ENCODE assay signal across 28 cellular contexts in genomic region chr5:125117556-125117955, GRCh38.
DNase-seq lines count a peak whose midpoint lies in the region; ATAC-seq, FAIRE-seq and TF ChIP-seq lines count a peak whose summit lies in the region.
"Had no signal": no experiment of that assay in that cellular context is flagged by ENCODE, and none has a peak within 500 bp of the region (broad histone marks: within the 10 kb centered on the region; RNA-seq: fewer than 3 reads in every experiment).

No MANE protein-coding gene starts in this region.

- H3K27ac ChIP-seq in IMR-90 (ENCODE audit: insufficient read depth, low read length) = no peak overlapping the region
- H3K27ac ChIP-seq: 22Rv1, psoas muscle, stomach, tibial nerve had no signal

- no peak overlapping the region for H3K23ac ChIP-seq in IMR-90 (ENCODE audit: low read depth, low read length)

- H3K14ac ChIP-seq in IMR-90 (replicated peaks; ENCODE audit: low read depth, low read length) = no peak overlapping the region

- H2BK20ac ChIP-seq in IMR-90 (ENCODE audit: low read depth, low read length) = no peak overlapping the region

- H3K4me1 Mint-ChIP-seq in Calu3 (ENCODE audit: low read depth, unreplicated experiment) = no peaks in the 10 kb centered on the region

- no peaks in the 10 kb centered on the region for H3K36me3 ChIP-seq in IMR-90 (ENCODE audit: control insufficient read depth, insufficient read depth, low read length)
- H3K36me3 ChIP-seq: stomach, tibial nerve had no signal

- no peak overlapping the region for H3K56ac ChIP-seq in IMR-90 (ENCODE audit: extremely low read depth, insufficient read depth, low read length)

- in situ Hi-C loops in IMR-90 (cut with MboI; ENCODE audit: low sequenced_read_pairs) = no loop called here

- H3K79me1 ChIP-seq in IMR-90 (ENCODE audit: low read depth in 1 of 2, low read length in 2 of 2) = no peaks in the 10 kb centered on the region

- no peaks in the 10 kb centered on the region for H3K36me3 Mint-ChIP-seq in Calu3 (ENCODE audit: insufficient read depth, unreplicated experiment)
- H3K36me3 Mint-ChIP-seq: activated naive CD8-positive, alpha-beta T cell; WTC11 had no signal

- TF ChIP-seq POLR2A in IMR-90 (IDR thresholded peaks at IDR 0.05; ENCODE audit: low read depth, low read length) = no peak

- no peak overlapping the region for H2BK15ac ChIP-seq in IMR-90 (ENCODE audit: low read depth, low read length)

- H2AK5ac ChIP-seq in IMR-90 (ENCODE audit: low read depth, low read length) = no peak overlapping the region

- TF ChIP-seq CTCF in IMR-90 (conservative IDR thresholded peaks at IDR 0.05; ENCODE audit: low read depth, low read length) = no peak
- no peak for TF ChIP-seq CTCF in Calu3 (IDR thresholded peaks at IDR 0.05; ENCODE audit: unreplicated experiment)

- H4K20me1 ChIP-seq in IMR-90 (ENCODE audit: insufficient read depth, low read length) = no peaks in the 10 kb centered on the region

- BruUV-seq in IMR-90 (replicated peaks; lab: Mats Ljungman, UMichigan) = no TSS peak
- no TSS peak for BruUV-seq in Calu3 (replicated peaks; lab: Mats Ljungman, UMichigan)

- ATAC-seq in IMR-90 (ENCODE audit: low read depth) = no peak
- ATAC-seq: psoas muscle, WTC11 had no signal

- H4K91ac ChIP-seq in IMR-90 (ENCODE audit: insufficient read depth, low read depth, low read length) = no peak overlapping the region

- H4K5ac ChIP-seq in IMR-90 (ENCODE audit: low read depth, low read length) = no peak overlapping the region

- intact Hi-C loops in IMR-90 (cut with micrococcal nuclease) (no loop called here), Calu3 (cut with micrococcal nuclease; ENCODE audit: unreplicated experiment) (no loop called here)

- H3K27ac Mint-ChIP-seq in Calu3 (ENCODE audit: unreplicated experiment) = no peak overlapping the region
- H3K27ac Mint-ChIP-seq: activated naive CD8-positive, alpha-beta T cell; activated T-helper 2 cell treated with anti-CD3 and anti-CD28 coated beads, Interferon-gamma antibody, Interleukin-2, Interleukin-4, amounts not matched to agents 10 μg/mL and 5 μg/mL and 100 μg/mL, durations not matched to agents 14 hours and 24 hours and 36 hours; WTC11 had no signal

- no peak overlapping the region for H2AK9ac ChIP-seq in IMR-90 (replicated peaks; ENCODE audit: low read depth, low read length, poor library complexity)

- dilution Hi-C loops in IMR-90 (cut with HindIII; ENCODE audit: low sequenced_read_pairs, unreplicated experiment) = no loop called here

- no peak overlapping the region for H3K4me3 ChIP-seq in IMR-90 (ENCODE audit: insufficient read depth, low read depth, low read length)
- H3K4me3 ChIP-seq: psoas muscle, stomach, tibial nerve had no signal

- POLR2A ChIA-PET in IMR-90 (lab: Charles Lee; ENCODE audit: unreplicated experiment) = no interaction called here

- no peak overlapping the region for H4K8ac ChIP-seq in IMR-90 (ENCODE audit: low read depth in 2 of 2, low read length in 2 of 2)

- H3K9me1 ChIP-seq in IMR-90 (ENCODE audit: insufficient read depth, low read length) = no peaks in the 10 kb centered on the region

- no CpG with 5 or more reads among the region's 6 CpGs for WGBS in IMR-90 (ENCODE audit: extremely low coverage in 2 of 2, insufficient read length in 1 of 2), 2 experiments

- H2AFZ ChIP-seq in IMR-90 (replicated peaks; ENCODE audit: low read length, poor library complexity) = peak overlapping the region; percentile 59

- no peak overlapping the region for H3K18ac ChIP-seq in IMR-90 (ENCODE audit: low read depth, low read length)

- H3K4me2 ChIP-seq in IMR-90 (ENCODE audit: low read depth, low read length) = no peak overlapping the region

- no peak for TF ChIP-seq RAD21 in IMR-90 (IDR thresholded peaks at IDR 0.05; ENCODE audit: low read length)

- no peak overlapping the region for H3K4ac ChIP-seq in IMR-90 (ENCODE audit: low read depth, low read length)

- H3K4me3 Mint-ChIP-seq in Calu3 (ENCODE audit: low read depth, unreplicated experiment) = no peak overlapping the region
- H3K4me3 Mint-ChIP-seq: activated naive CD8-positive, alpha-beta T cell; WTC11 had no signal

- no peaks in the 10 kb centered on the region for H3K27me3 Mint-ChIP-seq in Calu3 (ENCODE audit: unreplicated experiment)
- H3K27me3 Mint-ChIP-seq: activated naive CD8-positive, alpha-beta T cell had no signal

- no peaks in the 10 kb centered on the region for H3K4me1 ChIP-seq in IMR-90 (ENCODE audit: control insufficient read depth, insufficient read depth, low read length)
- H3K4me1 ChIP-seq: stomach, tibial nerve had no signal

- FAIRE-seq in GM19239 (lab: Jason Lieb, UNC) = no peak
- FAIRE-seq: GM18507 had no signal

- peaks cover 2% of the 10 kb centered on the region for H3K9me3 Mint-ChIP-seq in Calu3 (ENCODE audit: low read depth, unreplicated experiment)

- H3K27me3 ChIP-seq in IMR-90 (ENCODE audit: control insufficient read depth, insufficient read depth, low read length) = no peaks in the 10 kb centered on the region
- H3K27me3 ChIP-seq: stomach, tibial nerve had no signal

- H3K9ac ChIP-seq in IMR-90 (ENCODE audit: low read depth, low read length) = no peak overlapping the region

- no peak overlapping the region for H2BK5ac ChIP-seq in IMR-90 (ENCODE audit: low read depth, low read length, poor library complexity, severe bottlenecking)

- CTCF ChIA-PET in IMR-90 (lab: Yijun Ruan, JAX) = no interaction called here
- CTCF ChIA-PET in Calu3 (lab: Charles Lee) = no interaction called here

- H3K9me3 ChIP-seq in IMR-90 (ENCODE audit: control insufficient read depth, insufficient read depth, low read length) = no peaks in the 10 kb centered on the region
- H3K9me3 ChIP-seq: psoas muscle, stomach had no signal

- no peak overlapping the region for H2BK120ac ChIP-seq in IMR-90 (ENCODE audit: low read depth, low read length)

- DNase-seq in NCI-H2171 treated with DMSO at 0.1 percent for 48 hours (lab: John Stamatoyannopoulos, UW) (peak; percentile 40), NCI-H2171 (lab: John Stamatoyannopoulos, UW) (no peak), IMR-90 (peak; percentile 56), cerebellar cortex (ENCODE audit: low spot score) (peak; percentile 76), GM19239 (ENCODE audit: insufficient read length, low spot score) (no peak), Calu3 (no peak), NCI-H2029 (lab: John Stamatoyannopoulos, UW) (no peak), NAMALWA (ENCODE audit: low spot score) (no peak)
- DNase-seq: activated CD4-positive, alpha-beta T cell treated with anti-CD3 and anti-CD28 coated beads, Interleukin-2, amount 50 U/mL, for 48 hours; activated CD8-positive, alpha-beta memory T cell treated with anti-CD3 and anti-CD28 coated beads, Interleukin-2, amount 50 U/mL, for 48 hours; aorta; dermis blood vessel endothelial cell; GOT3; head of caudate nucleus; KBM-7; kidney glomerular epithelial cell; mammary epithelial cell; MM.1S; NCI-H1436 treated with DMSO at 0.1 percent for 48 hours; psoas muscle; stimulated activated CD8-positive, alpha-beta memory T cell treated with anti-CD3 and anti-CD28 coated beads, Interleukin-4, amount 100 ng/mL, for 48 hours; stomach had no signal

TF ChIP-seq in IMR-90, 13 proteins besides CTCF, POLR2A, EP300 and RAD21:
- no peak for TF ChIP-seq SMC3 (IDR thresholded peaks at IDR 0.05; ENCODE audit: low read depth, low read length)
- TF ChIP-seq NFE2L2 (IDR thresholded peaks at IDR 0.05; ENCODE audit: low read depth, low read length) = no peak
- TF ChIP-seq, protein P1, sequence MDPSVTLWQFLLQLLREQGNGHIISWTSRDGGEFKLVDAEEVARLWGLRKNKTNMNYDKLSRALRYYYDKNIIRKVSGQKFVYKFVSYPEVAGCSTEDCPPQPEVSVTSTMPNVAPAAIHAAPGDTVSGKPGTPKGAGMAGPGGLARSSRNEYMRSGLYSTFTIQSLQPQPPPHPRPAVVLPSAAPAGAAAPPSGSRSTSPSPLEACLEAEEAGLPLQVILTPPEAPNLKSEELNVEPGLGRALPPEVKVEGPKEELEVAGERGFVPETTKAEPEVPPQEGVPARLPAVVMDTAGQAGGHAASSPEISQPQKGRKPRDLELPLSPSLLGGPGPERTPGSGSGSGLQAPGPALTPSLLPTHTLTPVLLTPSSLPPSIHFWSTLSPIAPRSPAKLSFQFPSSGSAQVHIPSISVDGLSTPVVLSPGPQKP (IDR thresholded peaks at IDR 0.05; ENCODE audit: borderline replicate concordance, low read depth, low read length) = no peak

Comparison
In these comparisons a context has a peak if more than half of its experiments do, and no peak if none do; other contexts are left out.
1. DNase-seq: peak in NCI-H2171 treated with DMSO at 0.1 percent for 48 hours (single experiment), IMR-90 (single experiment) and cerebellar cortex (single experiment); none in NCI-H2171 (single experiment), GM19239 (single experiment), Calu3 (single experiment), NCI-H2029 (single experiment) and NAMALWA (single experiment).